ENCODE assay signal across 1 cellular context in genomic region chr22:37365950-37366349, GRCh38.
TF ChIP-seq lines count a peak whose summit lies in the region.

No MANE protein-coding gene starts in this region.

TF ChIP-seq in H1, 55 proteins besides CTCF, POLR2A, EP300 and RAD21:
- no peak for TF ChIP-seq RXRA (IDR thresholded peaks at IDR 0.05; ENCODE audit: insufficient read depth, low read depth, low read length)
